ENCODE assay signal across 29 cellular contexts in genomic region chr12:29728033-29728432, GRCh38. TPM values are rescaled to one million over a fixed set of nuclear protein-coding genes. Genes with fewer than 3 reads are reported as not detected.
DNase-seq lines count a peak whose midpoint lies in the region; ATAC-seq and TF ChIP-seq lines count a peak whose summit lies in the region.
"Had no signal": no experiment of that assay in that cellular context is flagged by ENCODE, and none has a peak within 500 bp of the region (broad histone marks: within the 10 kb centered on the region; RNA-seq: fewer than 3 reads in every experiment).

No MANE protein-coding gene starts in this region.

- no peaks in the 10 kb centered on the region for H3K9me3 Mint-ChIP-seq in CD4-positive, alpha-beta memory T cell
- H3K9me3 Mint-ChIP-seq: activated CD4-positive, alpha-beta memory T cell treated with anti-CD3 and anti-CD28 coated beads, Interleukin-2, amount 10 ng/mL, durations not matched to agents 7 days and 5 days; brain; stimulated activated naive CD8-positive, alpha-beta T cell treated with anti-CD3 and anti-CD28 coated beads, Interleukin-15, Interleukin-2, amounts not matched to agents 100 ng/mL and 50 ng/mL, for 24 hours had no signal

- no peaks in the 10 kb centered on the region for H3K9me3 ChIP-seq in esophagus muscularis mucosa
- H3K9me3 ChIP-seq in mucosa of descending colon = no peaks in the 10 kb centered on the region
- H3K9me3 ChIP-seq in skeletal muscle satellite cell (replicated peaks; ENCODE audit: low read length) = no peaks in the 10 kb centered on the region
- H3K9me3 ChIP-seq in CD4-positive, alpha-beta memory T cell (ENCODE audit: control insufficient read depth in 1 of 2, low read length in 2 of 2) = no peaks in the 10 kb centered on the region
- H3K9me3 ChIP-seq: adrenal gland, BE2C, spleen had no signal

- H3K4me2 ChIP-seq in skeletal muscle satellite cell (ENCODE audit: low read length) = no peak overlapping the region

- no peak overlapping the region for H3K4me3 Mint-ChIP-seq in CD4-positive, alpha-beta memory T cell
- H3K4me3 Mint-ChIP-seq: activated CD4-positive, alpha-beta memory T cell treated with anti-CD3 and anti-CD28 coated beads, Interleukin-2, amount 10 ng/mL, durations not matched to agents 7 days and 5 days; activated naive CD4-positive, alpha-beta T cell treated with anti-CD3 and anti-CD28 coated beads, Interleukin-2, amount 10 ng/mL, durations not matched to agents 7 days and 5 days; activated T-helper 17 cell treated with anti-CD3 and anti-CD28 coated beads, Interleukin-2, amount 50 U/mL, for 72 hours; brain; naive thymus-derived CD4-positive, alpha-beta T cell; stimulated activated naive CD8-positive, alpha-beta T cell treated with anti-CD3 and anti-CD28 coated beads, Interleukin-15, Interleukin-2, amounts not matched to agents 100 ng/mL and 50 ng/mL, for 24 hours; T-helper 17 cell had no signal

- POLR2A ChIA-PET in CD4-positive, alpha-beta memory T cell (lab: Charles Lee; ENCODE audit: partially characterized antibody) = no interaction called here

- peak overlapping the region; percentile 58 to 85 (median 80) for H3K27ac ChIP-seq in esophagus muscularis mucosa (replicated peaks in 1 of 4)
- no peak overlapping the region for H3K27ac ChIP-seq in CD4-positive, alpha-beta memory T cell (ENCODE audit: low read depth, low read length)
- H3K27ac ChIP-seq: adrenal gland, GM23248 had no signal

- no peaks in the 10 kb centered on the region for H3K27me3 Mint-ChIP-seq in CD4-positive, alpha-beta memory T cell
- H3K27me3 Mint-ChIP-seq: activated CD4-positive, alpha-beta memory T cell treated with anti-CD3 and anti-CD28 coated beads, Interleukin-2, amount 10 ng/mL, durations not matched to agents 7 days and 5 days; activated naive CD4-positive, alpha-beta T cell treated with anti-CD3 and anti-CD28 coated beads, Interleukin-2, amount 10 ng/mL, durations not matched to agents 7 days and 5 days; brain; stimulated activated naive CD8-positive, alpha-beta T cell treated with anti-CD3 and anti-CD28 coated beads, Interleukin-15, Interleukin-2, amounts not matched to agents 100 ng/mL and 50 ng/mL, for 24 hours had no signal

- no peak for TF ChIP-seq CTCF in esophagus muscularis mucosa (IDR thresholded peaks at IDR 0.05)
- no peak for TF ChIP-seq CTCF in mucosa of descending colon (IDR thresholded peaks at IDR 0.05)

- no peak for TF ChIP-seq EP300 in esophagus muscularis mucosa (IDR thresholded peaks at IDR 0.05)

- H3K9ac ChIP-seq in skeletal muscle satellite cell (ENCODE audit: low read depth, low read length) = peak overlapping the region; percentile 1
- H3K9ac ChIP-seq: GM23248 had no signal

- no peak overlapping the region for H3K27ac Mint-ChIP-seq in CD4-positive, alpha-beta memory T cell
- H3K27ac Mint-ChIP-seq: activated CD4-positive, alpha-beta memory T cell treated with anti-CD3 and anti-CD28 coated beads, Interleukin-2, amount 10 ng/mL, durations not matched to agents 7 days and 5 days; activated naive CD4-positive, alpha-beta T cell treated with anti-CD3 and anti-CD28 coated beads, Interleukin-2, amount 10 ng/mL, durations not matched to agents 7 days and 5 days; activated T-helper 17 cell treated with anti-CD3 and anti-CD28 coated beads, Interleukin-2, amount 50 U/mL, for 72 hours; naive thymus-derived CD4-positive, alpha-beta T cell; stimulated activated naive CD8-positive, alpha-beta T cell treated with anti-CD3 and anti-CD28 coated beads, Interleukin-15, Interleukin-2, amounts not matched to agents 100 ng/mL and 50 ng/mL, for 24 hours; T-helper 17 cell had no signal

- no peaks in the 10 kb centered on the region for H3K36me3 Mint-ChIP-seq in CD4-positive, alpha-beta memory T cell
- H3K36me3 Mint-ChIP-seq: activated naive CD4-positive, alpha-beta T cell treated with anti-CD3 and anti-CD28 coated beads, Interleukin-2, amount 10 ng/mL, durations not matched to agents 7 days and 5 days; naive thymus-derived CD4-positive, alpha-beta T cell had no signal

- CTCF ChIA-PET in CD4-positive, alpha-beta memory T cell (lab: Charles Lee; ENCODE audit: partially characterized antibody) = no interaction called here

- no peaks in the 10 kb centered on the region for H3K27me3 ChIP-seq in esophagus muscularis mucosa
- no peaks in the 10 kb centered on the region for H3K27me3 ChIP-seq in skeletal muscle satellite cell (ENCODE audit: control insufficient read depth, insufficient read depth, low read length)
- no peaks in the 10 kb centered on the region for H3K27me3 ChIP-seq in CD4-positive, alpha-beta memory T cell (ENCODE audit: insufficient read depth, low read length)
- H3K27me3 ChIP-seq: adrenal gland, BE2C, spleen had no signal

- ATAC-seq in mucosa of descending colon = peak; percentile 7
- ATAC-seq in GM19324 (IDR thresholded peaks at IDR 0.05; ENCODE audit: low FRiP score, unreplicated experiment) = no peak
- ATAC-seq: activated T-helper 17 cell treated with anti-CD3 and anti-CD28 coated beads, Interleukin-2, amount 50 U/mL, for 72 hours; naive thymus-derived CD4-positive, alpha-beta T cell; PC-3; T-helper 17 cell had no signal

- DNase-seq in NCI-H82 (lab: John Stamatoyannopoulos, UW) (peak; percentile 75), esophagus muscularis mucosa (ENCODE audit: extremely low spot score) (no peak), mucosa of descending colon (no peak), HuH-7 (ENCODE audit: low spot score) (no peak)
- no peak for DNase-seq in CD4-positive, alpha-beta memory T cell
- DNase-seq: activated CD4-positive, alpha-beta memory T cell treated with anti-CD3 and anti-CD28 coated beads, Interleukin-2, amount 10 ng/mL, durations not matched to agents 7 days and 5 days; activated CD4-positive, alpha-beta T cell treated with anti-CD3 and anti-CD28 coated beads for 1 hour; activated CD8-positive, alpha-beta memory T cell treated with anti-CD3 and anti-CD28 coated beads, Interleukin-2, amount 50 U/mL, for 4 hours; activated naive CD4-positive, alpha-beta T cell treated with anti-CD3 and anti-CD28 coated beads, Interleukin-2, amount 10 ng/mL, durations not matched to agents 7 days and 5 days; adrenal gland; BE2C; DMS53; GM23248; Kasumi-1; MV-4-11; naive thymus-derived CD4-positive, alpha-beta T cell; NCI-H1436; NCI-H2081; NCI-H526; PC-3; spleen; stimulated activated CD4-positive, alpha-beta T cell treated with anti-CD3 and anti-CD28 coated beads, Interleukin-2, amount 100 ng/mL, for 24 hours; stimulated activated CD8-positive, alpha-beta memory T cell treated with anti-CD3 and anti-CD28 coated beads, Interleukin-4, amount 100 ng/mL, for 48 hours; T-helper 17 cell had no signal

- 51% methylated on average over 7 of the region's 7 CpGs for WGBS in esophagus muscularis mucosa

- H3K4me1 Mint-ChIP-seq in CD4-positive, alpha-beta memory T cell = no peaks in the 10 kb centered on the region
- H3K4me1 Mint-ChIP-seq: activated naive CD4-positive, alpha-beta T cell treated with anti-CD3 and anti-CD28 coated beads, Interleukin-2, amount 10 ng/mL, durations not matched to agents 7 days and 5 days; activated T-helper 17 cell treated with anti-CD3 and anti-CD28 coated beads, Interleukin-2, amount 50 U/mL, for 72 hours; naive thymus-derived CD4-positive, alpha-beta T cell; T-helper 17 cell had no signal

- H3K4me3 ChIP-seq in esophagus muscularis mucosa (no peak overlapping the region), mucosa of descending colon (no peak overlapping the region), skeletal muscle satellite cell (ENCODE audit: low read length) (no peak overlapping the region)
- no peak overlapping the region for H3K4me3 ChIP-seq in CD4-positive, alpha-beta memory T cell (ENCODE audit: low read length in 2 of 2)
- H3K4me3 ChIP-seq: adrenal gland, GM23248, spleen had no signal

- intact Hi-C loops in esophagus muscularis mucosa (cut with DNase I) (no loop called here), mucosa of descending colon (cut with DNase I, micrococcal nuclease) (no loop called here)
- intact Hi-C loops in CD4-positive, alpha-beta memory T cell (cut with micrococcal nuclease) = no loop called here

- peaks cover 73 to 83% (median 78%) of the 10 kb centered on the region in 4 donors for H3K4me1 ChIP-seq in esophagus muscularis mucosa
- no peaks in the 10 kb centered on the region for H3K4me1 ChIP-seq in mucosa of descending colon (ENCODE audit: low read depth)
- H3K4me1 ChIP-seq in skeletal muscle satellite cell (ENCODE audit: control insufficient read depth, insufficient read depth, low read length) = peaks cover 49% of the 10 kb centered on the region
- no peaks in the 10 kb centered on the region for H3K4me1 ChIP-seq in CD4-positive, alpha-beta memory T cell (ENCODE audit: insufficient read depth, low read length)

- H3K36me3 ChIP-seq in esophagus muscularis mucosa = no peaks in the 10 kb centered on the region
- no peaks in the 10 kb centered on the region for H3K36me3 ChIP-seq in mucosa of descending colon (ENCODE audit: low read depth)
- peaks cover 25% of the 10 kb centered on the region for H3K36me3 ChIP-seq in skeletal muscle satellite cell (ENCODE audit: insufficient read depth, low read length)
- H3K36me3 ChIP-seq in CD4-positive, alpha-beta memory T cell (ENCODE audit: insufficient read depth, low read length) = no peaks in the 10 kb centered on the region
- H3K36me3 ChIP-seq: adrenal gland, BE2C had no signal

- TF ChIP-seq POLR2A in esophagus muscularis mucosa (IDR thresholded peaks at IDR 0.05; ENCODE audit: low read depth) = no peak

RNA-seq across cellular contexts. Expression of gene TMTC1, which starts 55.7 kb away (rescaled TPM):
- 100 to 1,000 TPM in 3 of 4 donors, 10 to 100 TPM in 1; 84.0 to 177 (median 105) TPM for total RNA-seq in esophagus muscularis mucosa
- 10 to 100 TPM in 2 of 3 donors, 1 to 10 TPM in 1; 2.5 to 49.1 (median 10.5) TPM for total RNA-seq in mucosa of descending colon
- 69.9 and 94.0 TPM in 2 replicates for total RNA-seq in skeletal muscle satellite cell (2012; rRNA removed)
- total RNA-seq in CD4-positive, alpha-beta memory T cell = not detected
- not detected for polyA plus RNA-seq in CD4-positive, alpha-beta memory T cell
- total RNA-seq: activated T-helper 17 cell treated with anti-CD3 and anti-CD28 coated beads, Interleukin-2, amount 50 U/mL, for 72 hours had no signal
- polyA plus RNA-seq: naive thymus-derived CD4-positive, alpha-beta T cell had no signal
